ENCODE assay signal across 20 cellular contexts in the genomic region with DNA sequence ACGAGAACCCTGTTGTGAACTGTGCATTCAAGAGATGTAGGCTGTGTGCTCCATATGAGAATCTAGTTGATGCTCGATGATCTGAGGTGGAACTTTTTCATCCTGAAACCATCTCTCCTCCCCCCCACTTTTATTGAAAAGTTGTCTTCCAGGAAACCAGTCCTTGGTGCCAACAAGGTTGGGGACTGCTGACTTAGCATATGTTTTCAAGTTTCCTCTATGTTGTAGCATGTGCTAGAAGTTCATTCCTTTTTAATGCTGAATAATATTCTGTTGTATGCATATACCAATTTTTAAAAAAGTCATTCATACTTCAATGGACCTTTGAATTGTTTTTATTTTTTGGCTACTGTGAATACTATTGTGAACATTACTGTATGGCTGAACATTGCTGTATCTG.
"Had no signal": no experiment of that assay in that cellular context is flagged by ENCODE, and none has a peak within 500 bp of the region (broad histone marks: within the 10 kb centered on the region; RNA-seq: fewer than 3 reads in every experiment).

No MANE protein-coding gene starts in this region.

- FAIRE-seq: HTR-8/SVneo, RCC 7860 had no signal

- H3K9ac ChIP-seq: KMS-11 had no signal

- DNase-seq: Kasumi-1, MM.1S, NCI-H1092 treated with DMSO at 0.1 percent for 48 hours, NCI-H1436, NCI-H187, NCI-H2081 treated with DMSO at 0.1 percent for 48 hours, NCI-H2171, NCI-H226, NCI-H446, NCI-H524 treated with DMSO at 0.1 percent for 48 hours, NCI-H774, Right ventricle myocardium superior, RPMI8226, SIG-M5 had no signal

- H3K27me3 ChIP-seq: SJSA1 had no signal

- H3K4me3 ChIP-seq: SJSA1, SK-N-MC had no signal

- H3K27ac ChIP-seq: HL-60, KMS-11, SJSA1, SK-N-MC had no signal

- H3K9me3 ChIP-seq: SJSA1 had no signal

- H3K4me2 ChIP-seq: KMS-11 had no signal

- H3K36me3 ChIP-seq: SJSA1 had no signal
